In the genomic region with DNA sequence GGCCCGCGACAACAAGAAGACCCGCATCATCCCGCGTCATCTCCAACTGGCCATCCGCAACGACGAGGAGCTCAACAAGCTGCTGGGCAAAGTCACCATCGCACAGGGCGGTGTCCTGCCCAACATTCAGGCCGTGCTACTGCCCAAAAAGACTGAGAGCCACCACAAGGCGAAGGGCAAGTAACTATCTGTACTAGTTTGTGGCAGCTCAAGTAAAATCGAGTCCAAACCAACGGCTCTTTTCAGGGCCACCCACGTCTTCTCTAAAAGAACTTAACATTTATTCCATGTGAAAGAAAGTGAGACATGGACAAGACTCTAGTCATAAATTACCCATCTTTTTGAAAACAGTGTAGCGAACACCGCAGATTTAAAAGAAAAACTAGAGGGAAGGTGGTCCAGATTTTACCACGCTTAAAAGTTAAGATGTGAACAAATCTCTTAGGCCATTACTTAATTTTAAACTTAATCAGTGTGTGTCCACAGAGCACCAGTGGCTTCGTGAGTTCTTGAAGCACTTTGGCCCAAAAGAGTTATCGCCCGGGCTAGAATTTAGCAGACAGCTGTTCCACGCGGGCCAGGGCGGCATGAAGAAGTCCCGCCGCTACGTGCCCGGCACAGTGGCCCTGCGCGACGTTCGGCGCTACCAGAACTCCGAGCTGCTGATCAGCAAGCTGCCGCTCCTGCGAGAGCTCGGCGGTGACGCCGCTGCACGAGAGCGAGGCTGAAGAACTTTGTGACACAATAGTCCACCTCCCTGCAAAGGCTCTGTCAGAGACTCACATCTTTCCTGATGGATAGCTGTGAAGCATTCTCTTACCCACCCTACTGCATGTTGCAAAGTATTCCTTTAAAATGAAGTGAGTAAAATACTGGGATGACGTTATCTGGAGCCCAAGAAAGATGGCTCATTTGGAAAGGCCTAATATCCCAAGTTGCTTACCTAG, we compare ENCODE assay signal across 8 cellular contexts.
DNase-seq lines count a peak whose midpoint lies in the region; ATAC-seq and TF ChIP-seq lines count a peak whose summit lies in the region.

No MANE protein-coding gene starts in this region.

- H2AFZ ChIP-seq in GM23248 = peak overlapping the region; percentile 71

- peaks cover 44% of the 10 kb centered on the region for H3F3A ChIP-seq in GM23248 (ENCODE audit: insufficient read depth)

- intact Hi-C loops in dorsolateral prefrontal cortex (cut with DNase I) = loop anchor here (2.0 to 5.0 kb wide), 3 partner anchors 13 to 931 kb away; partner anchors contain the start of gene ABT1 (in 1 of the 2)

- 1 to 2% methylated on average over 43 of the region's 43 CpGs for WGBS in GM23248 (ENCODE audit: low coverage in 1 of 2, low lambda C conversion rate in 2 of 2, missing lambda C conversion rate in 2 of 2), 2 experiments

- H3K9ac ChIP-seq in GM23248 = peak overlapping the region; percentile 86

- no peaks in the 10 kb centered on the region for H3K9me3 ChIP-seq in GM23248 (ENCODE audit: low read depth)

- in situ Hi-C loops in GM23248 (cut with MboI) = loop anchor here (25.0 kb wide), 3 partner anchors 821 to 1096 kb away; a partner anchor contains a TSS

- no peak for TF ChIP-seq CTCF in dorsolateral prefrontal cortex (IDR thresholded peaks at IDR 0.05 in 54 of 56, conservative IDR thresholded peaks at IDR 0.05 in 2 of 56; ENCODE audit: low read depth in 1 of 56, partially characterized antibody in 56 of 56)

- no peak for ATAC-seq in HG03571 (IDR thresholded peaks at IDR 0.05; ENCODE audit: unreplicated experiment)

- 0 out of 2 replicates have a peak, but pooled peaks cover 11% of the 10 kb centered on the region for H3K79me2 ChIP-seq in GM23248 (ENCODE audit: insufficient read depth)

- DNase-seq in COLO668 (lab: John Stamatoyannopoulos, UW; ENCODE audit: unreplicated experiment) (peak; percentile 76), GM23248 (peak; percentile 90), NCI-H345 treated with DMSO at 0.1 percent for 48 hours (lab: John Stamatoyannopoulos, UW; ENCODE audit: unreplicated experiment) (peak; percentile 34), dorsolateral prefrontal cortex (peak in 1 of 10 donors; percentile 54), medulla oblongata (ENCODE audit: extremely low spot score) (peak; percentile 20)
- DNase-seq in activated CD4-positive, alpha-beta T cell treated with anti-CD3 and anti-CD28 coated beads for 24 hours (ENCODE audit: low read depth in 2 of 2) = peak; percentile 26 to 55
- peak; percentile 46 to 78 (median 68) for DNase-seq in stimulated activated naive CD4-positive, alpha-beta T cell (lab: John Stamatoyannopoulos, UW)

- H3K36me3 ChIP-seq in GM23248 (ENCODE audit: low read depth) = no peaks in the 10 kb centered on the region

- H3K4me1 ChIP-seq in GM23248 (ENCODE audit: insufficient read depth) = peaks cover 9% of the 10 kb centered on the region; the same call in 1 of the 2 replicates

- H3K4me2 ChIP-seq in GM23248 (ENCODE audit: unreplicated experiment) = peak overlapping the region; percentile 83

- H3K9me2 ChIP-seq in GM23248 (ENCODE audit: insufficient read depth) = no peaks in the 10 kb centered on the region

- H4K20me1 ChIP-seq in GM23248 (ENCODE audit: insufficient read depth) = no peaks in the 10 kb centered on the region

- peak overlapping the region; percentile 74 for H3K4me3 ChIP-seq in GM23248
- peak overlapping the region; percentile 25 to 75 (median 64) for H3K4me3 ChIP-seq in dorsolateral prefrontal cortex

- H3K27me3 ChIP-seq in GM23248 (replicated peaks; ENCODE audit: insufficient read depth) (no peaks in the 10 kb centered on the region), dorsolateral prefrontal cortex (peaks cover 0 to 44% (median 8%) of the 10 kb centered on the region in 45 donors)

- H3K27ac ChIP-seq in GM23248 = peak overlapping the region; percentile 89
- H3K27ac ChIP-seq in dorsolateral prefrontal cortex = peak overlapping the region in 39 of 59 donors; percentile 0 to 88 (median 56)
